In genomic region chr3:43958973-43959372, GRCh38 we compare ENCODE assay signal across 6 cellular contexts.
"Had no signal": no experiment of that assay in that cellular context is flagged by ENCODE, and none has a peak within 500 bp of the region (broad histone marks: within the 10 kb centered on the region; RNA-seq: fewer than 3 reads in every experiment).

No MANE protein-coding gene starts in this region.

- H3K36me3 ChIP-seq: HAP-1 had no signal

- H3K27ac Mint-ChIP-seq: HFFc6 had no signal

- H3K9me3 ChIP-seq: HAP-1 had no signal

- ATAC-seq: K562 had no signal

- H3K27ac ChIP-seq: GM23248 had no signal

- H3K9ac ChIP-seq: GM23248 had no signal

- H3K4me1 ChIP-seq: HAP-1 had no signal

- H3K4me3 ChIP-seq: GM23248, HAP-1, K562 had no signal

- H3K4me3 Mint-ChIP-seq: HFFc6 had no signal

- H2AFZ ChIP-seq: GM23248 had no signal

- H3K9me3 Mint-ChIP-seq: HFFc6 had no signal

- DNase-seq: GM23248, GOT3, HFFc6, IMR-90 had no signal
